Comparison of ENCODE assay signal across 11 cellular contexts in genomic region chr2:33488178-33488690, GRCh38. TPM values are rescaled to one million over a fixed set of nuclear protein-coding genes. Genes with fewer than 3 reads are reported as not detected.
DNase-seq lines count a peak whose midpoint lies in the region; ATAC-seq and TF ChIP-seq lines count a peak whose summit lies in the region.
"Had no signal": no experiment of that assay in that cellular context is flagged by ENCODE, and none has a peak within 500 bp of the region (broad histone marks: within the 10 kb centered on the region; RNA-seq: fewer than 3 reads in every experiment).

No MANE protein-coding gene starts in this region.

- no peaks in the 10 kb centered on the region for H3K36me3 Mint-ChIP-seq in activated CD8-positive, alpha-beta T cell treated with anti-CD3 and anti-CD28 coated beads for 36 hours (ENCODE audit: low read depth)
- H3K36me3 Mint-ChIP-seq in activated CD8-positive, alpha-beta T cell treated with anti-CD3 and anti-CD28 coated beads, Interleukin-2, amount 10 ng/mL, durations not matched to agents 7 days and 5 days (ENCODE audit: low read depth), result peaks cover 17% of the 10 kb centered on the region
- H3K36me3 Mint-ChIP-seq in stimulated activated effector memory CD8-positive, alpha-beta T cell treated with anti-CD3 and anti-CD28 coated beads, Interleukin-12 subunit alpha, Interleukin-12 subunit beta, amount 100 ng/mL, for 72 hours, result no peaks in the 10 kb centered on the region

- CTCF ChIA-PET in activated CD8-positive, alpha-beta T cell treated with anti-CD3 and anti-CD28 coated beads for 36 hours (lab: Charles Lee), result interaction anchor here (1.0 to 1.3 kb wide), 2 partner anchors 9 to 12 kb away, joined by 3 to 4 read pairs; partner anchors contain the start of gene RASGRP3
- CTCF ChIA-PET in activated CD8-positive, alpha-beta T cell treated with anti-CD3 and anti-CD28 coated beads, Interleukin-2, amount 10 ng/mL, durations not matched to agents 7 days and 5 days (lab: Charles Lee), result interaction anchor here (1.4 kb wide), 1 partner anchor 12 kb away, joined by 7 read pairs; no protein-coding TSS in a partner anchor

- peaks cover 6% of the 10 kb centered on the region for H3K4me1 Mint-ChIP-seq in activated CD8-positive, alpha-beta T cell treated with anti-CD3 and anti-CD28 coated beads for 36 hours (ENCODE audit: low read depth)
- peaks cover 2% of the 10 kb centered on the region for H3K4me1 Mint-ChIP-seq in activated CD8-positive, alpha-beta T cell treated with anti-CD3 and anti-CD28 coated beads, Interleukin-2, amount 10 ng/mL, durations not matched to agents 7 days and 5 days (ENCODE audit: low read depth)
- peaks cover 43% of the 10 kb centered on the region for H3K4me1 Mint-ChIP-seq in stimulated activated effector memory CD8-positive, alpha-beta T cell treated with anti-CD3 and anti-CD28 coated beads, Interleukin-12 subunit alpha, Interleukin-12 subunit beta, amount 100 ng/mL, for 72 hours

- no peak overlapping the region for H3K4me3 ChIP-seq in mucosa of descending colon
- no peak overlapping the region for H3K4me3 ChIP-seq in lower leg skin (ENCODE audit: low read depth, poor library complexity, severe bottlenecking)
- H3K4me3 ChIP-seq: A549, heart right ventricle had no signal

- DNase-seq in activated CD8-positive, alpha-beta T cell treated with anti-CD3 and anti-CD28 coated beads for 36 hours, result no peak
- no peak for DNase-seq in activated CD8-positive, alpha-beta T cell treated with anti-CD3 and anti-CD28 coated beads, Interleukin-2, amount 10 ng/mL, durations not matched to agents 7 days and 5 days
- DNase-seq in stimulated activated effector memory CD8-positive, alpha-beta T cell treated with anti-CD3 and anti-CD28 coated beads, Interleukin-12 subunit alpha, Interleukin-12 subunit beta, amount 100 ng/mL, for 72 hours (ENCODE audit: low spot score in 2 of 2), result no peak
- DNase-seq in SIG-M5 treated with dmso at 0.1 percent for 504 hours (lab: John Stamatoyannopoulos, UW; ENCODE audit: unreplicated experiment) (no peak), mucosa of descending colon (no peak), lower leg skin (ENCODE audit: low spot score in 2 of 2) (no peak)
- DNase-seq: activated naive CD4-positive, alpha-beta T cell; heart right ventricle had no signal

- TF ChIP-seq CTCF in activated CD8-positive, alpha-beta T cell treated with anti-CD3 and anti-CD28 coated beads for 36 hours (IDR thresholded peaks at IDR 0.05), result no peak
- TF ChIP-seq CTCF in mucosa of descending colon (IDR thresholded peaks at IDR 0.05), result no peak
- no peak for TF ChIP-seq CTCF in lower leg skin (IDR thresholded peaks at IDR 0.05)

- no peaks in the 10 kb centered on the region for H3K36me3 ChIP-seq in mucosa of descending colon (ENCODE audit: low read depth)

- TF ChIP-seq POLR2A in lower leg skin (IDR thresholded peaks at IDR 0.05), result no peak

- H3K4me1 ChIP-seq in mucosa of descending colon (ENCODE audit: low read depth), result no peaks in the 10 kb centered on the region
- H3K4me1 ChIP-seq: A549 had no signal

- WGBS in lower leg skin, 2 donors, result 56 to 69% methylated on average over 2 of the region's 2 CpGs

- intact Hi-C loops in activated CD8-positive, alpha-beta T cell treated with anti-CD3 and anti-CD28 coated beads for 36 hours (cut with micrococcal nuclease), result no loop called here
- intact Hi-C loops in mucosa of descending colon (cut with DNase I, micrococcal nuclease), result no loop called here
- intact Hi-C loops in lower leg skin (cut with DNase I; ENCODE audit: low total_unique reads), result no loop called here

- peak; percentile 45 for ATAC-seq in activated CD8-positive, alpha-beta T cell treated with anti-CD3 and anti-CD28 coated beads for 36 hours
- ATAC-seq in activated CD8-positive, alpha-beta T cell treated with anti-CD3 and anti-CD28 coated beads, Interleukin-2, amount 10 ng/mL, durations not matched to agents 7 days and 5 days, result no peak
- ATAC-seq in GM21737 (IDR thresholded peaks at IDR 0.05; ENCODE audit: unreplicated experiment) (peak; percentile 27), HG03196 (IDR thresholded peaks at IDR 0.05; ENCODE audit: unreplicated experiment) (peak; percentile 47), mucosa of descending colon (no peak)
- peak; percentile 86 for ATAC-seq in stimulated activated effector memory CD8-positive, alpha-beta T cell treated with anti-CD3 and anti-CD28 coated beads, Interleukin-12 subunit alpha, Interleukin-12 subunit beta, amount 100 ng/mL, for 72 hours
- ATAC-seq: A549, heart right ventricle had no signal

- peaks cover 4% of the 10 kb centered on the region for H3K9me3 ChIP-seq in mucosa of descending colon

- H3K4me3 Mint-ChIP-seq in activated CD8-positive, alpha-beta T cell treated with anti-CD3 and anti-CD28 coated beads for 36 hours, result no peak overlapping the region
- no peak overlapping the region for H3K4me3 Mint-ChIP-seq in activated CD8-positive, alpha-beta T cell treated with anti-CD3 and anti-CD28 coated beads, Interleukin-2, amount 10 ng/mL, durations not matched to agents 7 days and 5 days
- peak overlapping the region; percentile 48 for H3K4me3 Mint-ChIP-seq in stimulated activated effector memory CD8-positive, alpha-beta T cell treated with anti-CD3 and anti-CD28 coated beads, Interleukin-12 subunit alpha, Interleukin-12 subunit beta, amount 100 ng/mL, for 72 hours

- H3K27me3 Mint-ChIP-seq in activated CD8-positive, alpha-beta T cell treated with anti-CD3 and anti-CD28 coated beads for 36 hours, result peaks cover 2% of the 10 kb centered on the region
- H3K27me3 Mint-ChIP-seq in activated CD8-positive, alpha-beta T cell treated with anti-CD3 and anti-CD28 coated beads, Interleukin-2, amount 10 ng/mL, durations not matched to agents 7 days and 5 days (ENCODE audit: low read depth), result peaks cover 2% of the 10 kb centered on the region

- H3K9me3 Mint-ChIP-seq in activated CD8-positive, alpha-beta T cell treated with anti-CD3 and anti-CD28 coated beads for 36 hours, result peaks cover 2% of the 10 kb centered on the region
- H3K9me3 Mint-ChIP-seq in activated CD8-positive, alpha-beta T cell treated with anti-CD3 and anti-CD28 coated beads, Interleukin-2, amount 10 ng/mL, durations not matched to agents 7 days and 5 days (ENCODE audit: insufficient read depth), result peaks cover 10% of the 10 kb centered on the region
- peaks cover 6% of the 10 kb centered on the region for H3K9me3 Mint-ChIP-seq in stimulated activated effector memory CD8-positive, alpha-beta T cell treated with anti-CD3 and anti-CD28 coated beads, Interleukin-12 subunit alpha, Interleukin-12 subunit beta, amount 100 ng/mL, for 72 hours

- peak overlapping the region; percentile 20 for H3K27ac Mint-ChIP-seq in activated CD8-positive, alpha-beta T cell treated with anti-CD3 and anti-CD28 coated beads for 36 hours
- H3K27ac Mint-ChIP-seq in activated CD8-positive, alpha-beta T cell treated with anti-CD3 and anti-CD28 coated beads, Interleukin-2, amount 10 ng/mL, durations not matched to agents 7 days and 5 days, result no peak overlapping the region
- peak overlapping the region; percentile 78 for H3K27ac Mint-ChIP-seq in stimulated activated effector memory CD8-positive, alpha-beta T cell treated with anti-CD3 and anti-CD28 coated beads, Interleukin-12 subunit alpha, Interleukin-12 subunit beta, amount 100 ng/mL, for 72 hours

- POLR2A ChIA-PET in activated CD8-positive, alpha-beta T cell treated with anti-CD3 and anti-CD28 coated beads for 36 hours (lab: Charles Lee), result no interaction called here
- POLR2A ChIA-PET in activated CD8-positive, alpha-beta T cell treated with anti-CD3 and anti-CD28 coated beads, Interleukin-2, amount 10 ng/mL, durations not matched to agents 7 days and 5 days (lab: Charles Lee), result interaction anchor here (0.7 kb wide), 1 partner anchor 11 kb away, joined by 3 read pairs; no protein-coding TSS in a partner anchor

RNA-seq across cellular contexts. Expression of gene RASGRP3, which starts 11.8 kb away (rescaled TPM):
- total RNA-seq in activated CD8-positive, alpha-beta T cell treated with anti-CD3 and anti-CD28 coated beads for 36 hours, result 1 to 10 TPM in 1 of 2 experiments, under 1 TPM in 1; 0.98 to 1.6 TPM
- 1 to 10 TPM; 3.7 to 4.0 TPM for total RNA-seq in activated CD8-positive, alpha-beta T cell treated with anti-CD3 and anti-CD28 coated beads, Interleukin-2, amount 10 ng/mL, durations not matched to agents 7 days and 5 days
- 1 to 10 TPM; 3.8 to 6.1 (median 5.4) TPM for total RNA-seq in mucosa of descending colon
- total RNA-seq in lower leg skin, result 10 to 100 TPM in 1 of 4 donors, 1 to 10 TPM in 3; 2.4 to 15.8 (median 4.3) TPM

Comparison
In these comparisons a context has a peak if more than half of its experiments do, and no peak if none do; other contexts are left out.
1. ATAC-seq: peak in activated CD8-positive, alpha-beta T cell treated with anti-CD3 and anti-CD28 coated beads for 36 hours (single experiment), GM21737 (single experiment), HG03196 (single experiment) and stimulated activated effector memory CD8-positive, alpha-beta T cell treated with anti-CD3 and anti-CD28 coated beads, Interleukin-12 subunit alpha, Interleukin-12 subunit beta, amount 100 ng/mL, for 72 hours (single experiment); none in activated CD8-positive, alpha-beta T cell treated with anti-CD3 and anti-CD28 coated beads, Interleukin-2, amount 10 ng/mL, durations not matched to agents 7 days and 5 days (single experiment) and mucosa of descending colon (single experiment).